ENCODE assay signal across 8 cellular contexts in the genomic region with DNA sequence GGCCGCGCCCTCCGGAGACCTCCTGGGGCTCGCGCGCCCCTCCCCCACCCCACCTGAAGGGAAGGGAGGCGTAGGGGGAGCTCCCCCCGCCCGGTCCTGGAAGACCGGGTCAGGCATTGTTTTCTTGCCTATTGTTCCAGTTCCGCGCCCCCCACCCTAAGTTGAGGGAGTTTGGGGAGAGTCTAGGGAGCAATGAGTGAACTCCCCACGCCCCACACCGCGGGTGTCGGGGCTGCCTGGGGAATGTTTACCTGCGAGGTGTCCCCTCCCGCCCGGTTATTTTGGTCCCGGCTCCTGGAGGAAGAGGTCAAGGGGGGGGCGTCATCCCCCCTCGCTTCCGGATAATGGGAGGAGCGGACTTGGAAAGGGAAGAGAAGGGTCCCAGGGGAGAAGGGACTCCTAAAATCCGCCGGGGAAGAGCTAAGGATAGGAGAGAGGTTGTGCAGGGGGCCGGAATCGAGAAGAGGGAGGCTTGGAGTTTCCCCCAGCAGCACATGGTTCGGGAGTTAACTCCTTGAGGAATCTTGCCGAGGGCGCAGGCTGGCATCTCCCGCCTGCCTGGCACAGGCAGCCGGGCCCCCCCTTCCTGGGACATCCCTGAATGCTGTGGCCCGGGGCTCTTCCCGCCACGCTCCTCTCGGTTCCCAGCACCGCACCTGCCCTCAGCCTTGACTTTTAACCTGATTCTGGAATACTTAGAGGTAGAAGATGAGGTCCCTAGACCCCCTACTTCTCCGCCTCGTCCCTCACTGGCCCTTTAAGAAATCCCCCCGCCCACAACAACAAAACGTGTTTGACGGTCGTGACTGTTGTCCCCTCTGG. TPM values are rescaled to one million over a fixed set of nuclear protein-coding genes. Genes with fewer than 3 reads are reported as not detected.
DNase-seq lines count a peak whose midpoint lies in the region; TF ChIP-seq lines count a peak whose summit lies in the region.

No MANE protein-coding gene starts in this region.

- DNase-seq in NCI-H69 (lab: John Stamatoyannopoulos, UW) (peak; percentile 90), globus pallidus (ENCODE audit: low spot score) (peak; percentile 41), osteocyte (ENCODE audit: extremely low spot score, unreplicated experiment) (no peak), posterior vena cava (ENCODE audit: low spot score) (no peak), OCI-M2 (lab: John Stamatoyannopoulos, UW; ENCODE audit: unreplicated experiment) (no peak), Kasumi-1 (lab: John Stamatoyannopoulos, UW) (no peak)
- peak; percentile 39 for DNase-seq in activated naive CD4-positive, alpha-beta T cell treated with anti-CD3 and anti-CD28 coated beads for 36 hours

- H3K4me3 Mint-ChIP-seq in activated naive CD4-positive, alpha-beta T cell treated with anti-CD3 and anti-CD28 coated beads for 36 hours = peak overlapping the region; percentile 100
- peak overlapping the region; percentile 88 for H3K4me3 Mint-ChIP-seq in osteocyte (ENCODE audit: unreplicated experiment)

- TF ChIP-seq CTCF in GM12875 (IDR thresholded peaks at IDR 0.05; ENCODE audit: borderline replicate concordance, insufficient read depth, low read depth, low read length) (no peak), osteocyte (IDR thresholded peaks at IDR 0.05) (no peak)

- H3K4me1 Mint-ChIP-seq in activated naive CD4-positive, alpha-beta T cell treated with anti-CD3 and anti-CD28 coated beads for 36 hours (ENCODE audit: low read depth) = peaks cover 44% of the 10 kb centered on the region
- peaks cover 50% of the 10 kb centered on the region for H3K4me1 Mint-ChIP-seq in osteocyte (ENCODE audit: unreplicated experiment)

- CTCF ChIA-PET in activated naive CD4-positive, alpha-beta T cell treated with anti-CD3 and anti-CD28 coated beads for 36 hours (lab: Charles Lee) = interaction anchor here (0.7 to 1.7 kb wide), 8 partner anchors 9 to 31 kb away, joined by 3 to 9 read pairs (median 4); no protein-coding TSS in a partner anchor

- H3K27ac Mint-ChIP-seq in activated naive CD4-positive, alpha-beta T cell treated with anti-CD3 and anti-CD28 coated beads for 36 hours = peak overlapping the region; percentile 96
- H3K27ac Mint-ChIP-seq in osteocyte (ENCODE audit: unreplicated experiment) = peak overlapping the region; percentile 78

- no peaks in the 10 kb centered on the region for H3K27me3 Mint-ChIP-seq in activated naive CD4-positive, alpha-beta T cell treated with anti-CD3 and anti-CD28 coated beads for 36 hours (ENCODE audit: low read depth)
- H3K27me3 Mint-ChIP-seq in osteocyte (ENCODE audit: unreplicated experiment) = no peaks in the 10 kb centered on the region

- H3K9me3 Mint-ChIP-seq in activated naive CD4-positive, alpha-beta T cell treated with anti-CD3 and anti-CD28 coated beads for 36 hours = no peaks in the 10 kb centered on the region
- no peaks in the 10 kb centered on the region for H3K9me3 Mint-ChIP-seq in osteocyte (ENCODE audit: unreplicated experiment)

- peak overlapping the region; percentile 56 for H3K4me3 ChIP-seq in GM12875 (ENCODE audit: low read depth, low read length)

- H3K36me3 Mint-ChIP-seq in activated naive CD4-positive, alpha-beta T cell treated with anti-CD3 and anti-CD28 coated beads for 36 hours (ENCODE audit: low read depth) = peaks cover 37% of the 10 kb centered on the region
- peaks cover 17% of the 10 kb centered on the region for H3K36me3 Mint-ChIP-seq in osteocyte (ENCODE audit: unreplicated experiment)

- intact Hi-C loops in activated naive CD4-positive, alpha-beta T cell treated with anti-CD3 and anti-CD28 coated beads for 36 hours (cut with micrococcal nuclease) = loop anchor here (1.0 kb wide), 2 partner anchors 9 to 21 kb away; no protein-coding TSS in a partner anchor
- intact Hi-C loops in posterior vena cava (cut with DNase I) = loop anchor here in 1 of 2 donors (2.0 kb wide), 1 partner anchor 27 kb away; no protein-coding TSS in a partner anchor

RNA-seq across cellular contexts. Expression of a gene that starts 0.9 kb away (rescaled TPM):
- 100 to 1,000 TPM; 170 to 177 TPM for total RNA-seq in activated naive CD4-positive, alpha-beta T cell treated with anti-CD3 and anti-CD28 coated beads for 36 hours
- 96.1 and 107 TPM in 2 replicates for total RNA-seq in osteocyte
- 10 to 100 TPM; 79.7 to 82.4 TPM for total RNA-seq in posterior vena cava

RNA-seq across cellular contexts. Expression of a gene that starts 24.1 kb away (rescaled TPM):
- total RNA-seq in activated naive CD4-positive, alpha-beta T cell treated with anti-CD3 and anti-CD28 coated beads for 36 hours = 10 to 100 TPM; 35.1 to 35.8 TPM
- total RNA-seq in osteocyte = 15.0 and 16.7 TPM in 2 replicates
- total RNA-seq in posterior vena cava = 10 to 100 TPM; 24.7 to 27.4 TPM

RNA-seq across cellular contexts. Expression of a gene that starts 31.3 kb away (rescaled TPM):
- total RNA-seq in activated naive CD4-positive, alpha-beta T cell treated with anti-CD3 and anti-CD28 coated beads for 36 hours = 10 to 100 TPM; 17.6 to 19.2 TPM
- 1.0 TPM in 2 replicates for total RNA-seq in osteocyte
- 1 to 10 TPM; 1.6 to 2.6 TPM for total RNA-seq in posterior vena cava

RNA-seq across cellular contexts. Expression of a gene that starts 42.1 kb away (rescaled TPM):
- 1 to 10 TPM; 1.2 TPM for total RNA-seq in activated naive CD4-positive, alpha-beta T cell treated with anti-CD3 and anti-CD28 coated beads for 36 hours
- total RNA-seq in osteocyte (66.1 and 66.9 TPM in 2 replicates), posterior vena cava (10 to 100 TPM; 51.3 to 53.9 TPM)

RNA-seq across cellular contexts. Expression of a gene that starts 46.5 kb away (rescaled TPM):
- 100 to 1,000 TPM; 368 to 369 TPM for total RNA-seq in activated naive CD4-positive, alpha-beta T cell treated with anti-CD3 and anti-CD28 coated beads for 36 hours
- total RNA-seq in osteocyte = 144 TPM in 2 replicates
- total RNA-seq in posterior vena cava = 100 to 1,000 TPM; 133 to 137 TPM

Comparison
In these comparisons a context has a peak if more than half of its experiments do, and no peak if none do; other contexts are left out.
1. DNase-seq: peak in NCI-H69 (single experiment), activated naive CD4-positive, alpha-beta T cell treated with anti-CD3 and anti-CD28 coated beads for 36 hours (single experiment) and globus pallidus (single experiment); none in osteocyte (single experiment), posterior vena cava (single experiment), OCI-M2 (single experiment) and Kasumi-1 (0 of 2).